Comparison of ENCODE assay signal across 18 cellular contexts in the genomic region with DNA sequence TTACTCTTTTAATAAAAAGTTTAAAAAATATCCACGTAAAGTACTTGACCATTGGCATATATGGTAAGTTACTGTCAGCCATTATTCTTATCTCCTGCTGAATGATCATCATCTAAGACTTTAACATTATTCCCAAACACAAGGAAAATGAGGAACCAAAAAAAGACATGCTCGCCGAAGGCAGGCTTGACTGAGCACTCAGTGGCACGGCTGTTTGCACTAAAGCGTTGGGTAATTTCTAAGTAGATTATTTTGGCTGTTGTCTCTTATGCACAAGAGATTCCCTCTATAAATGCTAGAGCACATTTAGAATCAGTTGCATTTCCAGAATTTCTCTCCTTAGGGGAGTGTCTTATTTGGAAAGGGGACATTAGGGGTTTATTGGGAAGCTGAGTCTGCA.
"Had no signal": no experiment of that assay in that cellular context is flagged by ENCODE, and none has a peak within 500 bp of the region (broad histone marks: within the 10 kb centered on the region; RNA-seq: fewer than 3 reads in every experiment).

No MANE protein-coding gene starts in this region.

- H3K9me3 ChIP-seq: mucosa of descending colon, testis had no signal

- DNase-seq: activated CD4-positive, alpha-beta memory T cell treated with anti-CD3 and anti-CD28 coated beads, Interleukin-2, amount 10 ng/mL, durations not matched to agents 7 days and 5 days; activated CD4-positive, alpha-beta T cell treated with anti-CD3 and anti-CD28 coated beads for 36 hours; activated CD8-positive, alpha-beta memory T cell treated with anti-CD3 and anti-CD28 coated beads, Interleukin-2, amount 10 ng/mL, durations not matched to agents 7 days and 5 days; activated naive CD8-positive, alpha-beta T cell treated with anti-CD3 and anti-CD28 coated beads, Interleukin-2, amount 10 ng/mL, durations not matched to agents 7 days and 5 days; caudate nucleus; dorsolateral prefrontal cortex; erythroblast; left ventricle myocardium superior; mucosa of descending colon; naive B cell; stimulated activated CD4-positive, alpha-beta T cell treated with anti-CD3 and anti-CD28 coated beads, Interleukin-4, amount 100 ng/mL, for 1 hour; T-helper 17 cell; testis had no signal

- H3K36me3 Mint-ChIP-seq: neural progenitor cell had no signal

- H3K27me3 ChIP-seq: neural progenitor cell, testis had no signal

- H3K27me3 Mint-ChIP-seq: activated CD4-positive, alpha-beta T cell treated with anti-CD3 and anti-CD28 coated beads for 36 hours; T-helper 17 cell had no signal

- H3K36me3 ChIP-seq: neural progenitor cell had no signal

- H3K27ac Mint-ChIP-seq: activated CD4-positive, alpha-beta memory T cell treated with anti-CD3 and anti-CD28 coated beads, Interleukin-2, amount 10 ng/mL, durations not matched to agents 7 days and 5 days; activated CD4-positive, alpha-beta T cell treated with anti-CD3 and anti-CD28 coated beads for 36 hours; activated CD8-positive, alpha-beta memory T cell treated with anti-CD3 and anti-CD28 coated beads, Interleukin-2, amount 10 ng/mL, durations not matched to agents 7 days and 5 days; activated naive CD8-positive, alpha-beta T cell treated with anti-CD3 and anti-CD28 coated beads, Interleukin-2, amount 10 ng/mL, durations not matched to agents 7 days and 5 days; memory B cell; naive B cell; neural progenitor cell; T-helper 17 cell had no signal

- H3K4me3 ChIP-seq: dorsolateral prefrontal cortex, mucosa of descending colon, neural progenitor cell, smooth muscle cell, testis had no signal

- H3K27ac ChIP-seq: dorsolateral prefrontal cortex, neural progenitor cell, testis had no signal

- H3K9ac ChIP-seq: neural progenitor cell had no signal

- H3K4me3 Mint-ChIP-seq: activated CD4-positive, alpha-beta memory T cell treated with anti-CD3 and anti-CD28 coated beads, Interleukin-2, amount 10 ng/mL, durations not matched to agents 7 days and 5 days; activated CD4-positive, alpha-beta T cell treated with anti-CD3 and anti-CD28 coated beads for 36 hours; activated CD8-positive, alpha-beta memory T cell treated with anti-CD3 and anti-CD28 coated beads, Interleukin-2, amount 10 ng/mL, durations not matched to agents 7 days and 5 days; activated naive CD8-positive, alpha-beta T cell treated with anti-CD3 and anti-CD28 coated beads, Interleukin-2, amount 10 ng/mL, durations not matched to agents 7 days and 5 days; brain; memory B cell; naive B cell; neural progenitor cell; T-helper 17 cell; WTC11 had no signal

- H3K4me1 Mint-ChIP-seq: activated CD4-positive, alpha-beta memory T cell treated with anti-CD3 and anti-CD28 coated beads, Interleukin-2, amount 10 ng/mL, durations not matched to agents 7 days and 5 days; activated CD4-positive, alpha-beta T cell treated with anti-CD3 and anti-CD28 coated beads for 36 hours; activated CD8-positive, alpha-beta memory T cell treated with anti-CD3 and anti-CD28 coated beads, Interleukin-2, amount 10 ng/mL, durations not matched to agents 7 days and 5 days; brain; memory B cell; neural progenitor cell; WTC11 had no signal

- H3K4me1 ChIP-seq: neural progenitor cell, testis had no signal
